In the genomic region with DNA sequence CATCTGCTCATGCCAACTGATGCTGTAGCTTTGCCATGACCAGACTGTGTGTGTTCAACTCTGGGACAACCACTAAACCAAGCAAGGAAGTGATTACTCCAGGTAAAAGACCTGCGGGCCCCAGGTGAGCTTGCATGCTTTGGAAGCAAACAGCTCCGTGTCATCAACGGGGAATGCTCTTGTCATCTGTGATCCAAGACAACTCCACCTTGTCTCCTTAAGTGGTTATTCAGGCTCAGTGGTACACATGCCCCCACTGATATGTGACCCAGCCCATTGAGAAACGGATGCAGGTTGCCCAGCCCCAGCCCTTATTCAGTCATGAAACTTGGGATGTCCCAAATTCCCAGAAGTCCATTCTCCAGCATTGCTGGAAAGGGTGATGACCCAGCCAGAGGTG, we compare ENCODE assay signal across 25 cellular contexts.
"Had no signal": no experiment of that assay in that cellular context is flagged by ENCODE, and none has a peak within 500 bp of the region (broad histone marks: within the 10 kb centered on the region; RNA-seq: fewer than 3 reads in every experiment).

No MANE protein-coding gene starts in this region.

- DNase-seq: Kasumi-1; MM.1S; NCI-H1048; NCI-H1105; NCI-H1417; NCI-H1436 treated with DMSO at 0.1 percent for 48 hours; NCI-H187 treated with DMSO at 0.1 percent for 48 hours; NCI-H2029 treated with DMSO at 0.1 percent for 48 hours; NCI-H2171; NCI-H226; NCI-H510A; NCI-H524 treated with DMSO at 0.1 percent for 48 hours; NCI-H82; NK-92 treated with Interleukin-12 subunit alpha and Interleukin-12 subunit beta, amount 100 ng/mL, for 24 hours; PC-3; SHP77 treated with DMSO at 0.1 percent for 48 hours; T-helper 1 cell had no signal

- FAIRE-seq: HTR-8/SVneo, K562 had no signal

- H3K9me3 ChIP-seq: SJCRH30 had no signal

- H3K36me3 ChIP-seq: SJCRH30 had no signal

- H3K27ac ChIP-seq: HL-60, KMS-11, SJCRH30 had no signal

- H3K4me3 ChIP-seq: K562, SJCRH30 had no signal

- H3K9ac ChIP-seq: KMS-11 had no signal

- H3K4me2 ChIP-seq: KMS-11 had no signal

- H3K27me3 ChIP-seq: SJCRH30 had no signal

- ATAC-seq: K562, Panc1, PC-3, Right ventricle myocardium inferior, SK-N-SH treated with all-trans-retinoic acid at 6 μM for 48 hours had no signal
